17 cellular contexts compared by ENCODE assay signal in genomic region chr15:48472756-48473155, GRCh38.
A peak's percentile ranks its signal among the peaks of the same experiment; 100 is the strongest.
DNase-seq lines count a peak whose midpoint lies in the region; ATAC-seq and TF ChIP-seq lines count a peak whose summit lies in the region.
"Had no signal": no experiment of that assay in that cellular context is flagged by ENCODE, and none has a peak within 500 bp of the region (broad histone marks: within the 10 kb centered on the region; RNA-seq: fewer than 3 reads in every experiment).

No MANE protein-coding gene starts in this region.

- no peak overlapping the region for H3K4me3 ChIP-seq in astrocyte of the spinal cord (ENCODE audit: low read depth, low read length)
- H3K4me3 ChIP-seq in gastroesophageal sphincter = no peak overlapping the region
- H3K4me3 ChIP-seq: adrenal gland had no signal

- in situ Hi-C loops in astrocyte of the spinal cord (cut with HindIII; ENCODE audit: low sequenced_read_pairs) = no loop called here

- no peaks in the 10 kb centered on the region for H3K27me3 ChIP-seq in gastroesophageal sphincter
- H3K27me3 ChIP-seq: adrenal gland, BE2C had no signal

- H3K27me3 Mint-ChIP-seq in mesothelial cell of epicardium (ENCODE audit: low read depth) = no peaks in the 10 kb centered on the region
- H3K27me3 Mint-ChIP-seq: stimulated activated naive B cell treated with anti-CD40 and anti-IgM and Interleukin-4, amounts not matched to agents 10 μg/mL and 1 μg/mL and 100 μg/mL, for 72 hours had no signal

- no peak for ATAC-seq in gastroesophageal sphincter
- no peak for ATAC-seq in activated CD4-positive, CD25-positive, alpha-beta regulatory T cell treated with anti-CD3 and anti-CD28 coated beads, Interleukin-2, amount 50 U/mL, for 24 hours
- ATAC-seq: stimulated activated naive B cell treated with anti-CD40 and anti-IgM and Interleukin-4, amounts not matched to agents 10 μg/mL and 1 μg/mL and 100 μg/mL, for 72 hours had no signal

- no peaks in the 10 kb centered on the region for H3K9me3 Mint-ChIP-seq in mesothelial cell of epicardium
- H3K9me3 Mint-ChIP-seq: stimulated activated naive B cell treated with anti-CD40 and anti-IgM and Interleukin-4, amounts not matched to agents 10 μg/mL and 1 μg/mL and 100 μg/mL, for 72 hours had no signal

- DNase-seq in Daoy (ENCODE audit: low read depth) = peak; percentile 63
- DNase-seq in M059J (ENCODE audit: low read depth) = peak; percentile 67
- DNase-seq in astrocyte of the spinal cord (ENCODE audit: low read depth, low spot score) = peak; percentile 37
- no peak for DNase-seq in cerebellum (ENCODE audit: low spot score)
- DNase-seq in activated CD8-positive, alpha-beta memory T cell treated with anti-CD3 and anti-CD28 coated beads, Interleukin-2, amount 50 U/mL, for 4 hours = no peak
- no peak for DNase-seq in mesothelial cell of epicardium (ENCODE audit: low spot score in 2 of 2, unreplicated experiment in 2 of 2)
- DNase-seq: activated T-cell treated with anti-CD3 and anti-CD28 coated beads for 4 hours; adrenal gland; BE2C; GDM1; NCI-H1417 treated with DMSO at 0.1 percent for 48 hours; NCI-H510A; stimulated activated CD4-positive, alpha-beta T cell treated with anti-CD3 and anti-CD28 coated beads, Interleukin-4, amount 100 ng/mL, for 1 hour; stimulated activated naive B cell treated with anti-CD40 and anti-IgM and Interleukin-4, amounts not matched to agents 10 μg/mL and 1 μg/mL and 100 μg/mL, for 72 hours had no signal

- H3K4me1 ChIP-seq in gastroesophageal sphincter = peaks cover 3 to 39% (median 7%) of the 10 kb centered on the region in 3 donors
- H3K4me1 ChIP-seq: adrenal gland, BE2C had no signal

- peaks cover 3 to 75% of the 10 kb centered on the region in 2 donors for H3K36me3 ChIP-seq in gastroesophageal sphincter
- H3K36me3 ChIP-seq: BE2C had no signal

- no peak for TF ChIP-seq POLR2A in gastroesophageal sphincter (IDR thresholded peaks at IDR 0.05)

- H3K4me1 Mint-ChIP-seq in mesothelial cell of epicardium = no peaks in the 10 kb centered on the region
- H3K4me1 Mint-ChIP-seq: stimulated activated naive B cell treated with anti-CD40 and anti-IgM and Interleukin-4, amounts not matched to agents 10 μg/mL and 1 μg/mL and 100 μg/mL, for 72 hours had no signal

- WGBS in gastroesophageal sphincter (ENCODE audit: low coverage in 1 of 2), 2 donors = 45 to 71% methylated on average over 2 of the region's 2 CpGs

- H3K9me3 ChIP-seq in gastroesophageal sphincter = no peaks in the 10 kb centered on the region
- H3K9me3 ChIP-seq: adrenal gland, BE2C had no signal

- peaks cover 15% of the 10 kb centered on the region for H3K36me3 Mint-ChIP-seq in mesothelial cell of epicardium
- H3K36me3 Mint-ChIP-seq: stimulated activated naive B cell treated with anti-CD40 and anti-IgM and Interleukin-4, amounts not matched to agents 10 μg/mL and 1 μg/mL and 100 μg/mL, for 72 hours had no signal

- H3K27ac Mint-ChIP-seq in mesothelial cell of epicardium = no peak overlapping the region
- H3K27ac Mint-ChIP-seq: stimulated activated naive B cell treated with anti-CD40 and anti-IgM and Interleukin-4, amounts not matched to agents 10 μg/mL and 1 μg/mL and 100 μg/mL, for 72 hours had no signal

- H3K4me3 Mint-ChIP-seq in mesothelial cell of epicardium = no peak overlapping the region
- H3K4me3 Mint-ChIP-seq: stimulated activated naive B cell treated with anti-CD40 and anti-IgM and Interleukin-4, amounts not matched to agents 10 μg/mL and 1 μg/mL and 100 μg/mL, for 72 hours had no signal

- TF ChIP-seq EP300 in gastroesophageal sphincter (IDR thresholded peaks at IDR 0.05) = no peak

- no peak for TF ChIP-seq CTCF in astrocyte of the spinal cord (IDR thresholded peaks at IDR 0.05; ENCODE audit: low read depth, low read length)
- TF ChIP-seq CTCF in gastroesophageal sphincter (IDR thresholded peaks at IDR 0.05) = no peak
- TF ChIP-seq CTCF in mesothelial cell of epicardium (IDR thresholded peaks at IDR 0.05; ENCODE audit: unreplicated experiment) = no peak

- H3K27ac ChIP-seq in gastroesophageal sphincter = peak overlapping the region in 3 of 4 donors; percentile 17 to 73 (median 53)
- H3K27ac ChIP-seq: adrenal gland, VCaP had no signal

Comparison
In these comparisons a context has a peak if more than half of its experiments do, and no peak if none do; other contexts are left out.
1. DNase-seq: peak in Daoy (single experiment), M059J (single experiment) and astrocyte of the spinal cord (single experiment); none in cerebellum (single experiment), activated CD8-positive, alpha-beta memory T cell treated with anti-CD3 and anti-CD28 coated beads, Interleukin-2, amount 50 U/mL, for 4 hours (single experiment) and mesothelial cell of epicardium (0 of 2).